Comparison of ENCODE assay signal across 27 cellular contexts in the genomic region with DNA sequence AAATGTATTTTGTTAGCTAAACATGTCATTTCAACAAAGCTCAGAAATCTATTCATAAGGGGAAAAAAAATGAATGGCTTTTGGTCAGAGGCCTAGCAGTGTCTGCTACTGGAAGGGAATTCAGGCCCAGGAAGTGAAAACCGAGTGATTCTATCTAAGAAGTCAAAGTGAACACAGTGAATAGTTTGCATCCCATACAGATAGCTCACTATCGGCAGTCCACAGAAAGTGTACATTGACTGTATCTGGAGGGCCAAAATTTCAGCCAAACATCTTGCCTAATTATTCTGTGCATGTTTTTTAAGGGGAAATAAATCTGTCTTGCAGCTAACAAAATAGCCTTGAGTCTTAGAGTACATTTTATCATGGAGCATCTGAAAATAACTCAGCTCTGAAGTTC.
A peak's percentile ranks its signal among the peaks of the same experiment; 100 is the strongest.
DNase-seq lines count a peak whose midpoint lies in the region; ATAC-seq, FAIRE-seq and TF ChIP-seq lines count a peak whose summit lies in the region.
"Had no signal": no experiment of that assay in that cellular context is flagged by ENCODE, and none has a peak within 500 bp of the region (broad histone marks: within the 10 kb centered on the region; RNA-seq: fewer than 3 reads in every experiment).

No MANE protein-coding gene starts in this region.

- H3K4me1 ChIP-seq in SJCRH30 (peaks cover 15% of the 10 kb centered on the region), astrocyte (ENCODE audit: insufficient read depth, low read length) (no peaks in the 10 kb centered on the region)

- H3K36me3 Mint-ChIP-seq in astrocyte (ENCODE audit: low read depth, unreplicated experiment), result peaks cover 5% of the 10 kb centered on the region

- no peak overlapping the region for H3K4me3 Mint-ChIP-seq in astrocyte (ENCODE audit: unreplicated experiment)

- no peaks in the 10 kb centered on the region for H3K27me3 ChIP-seq in SJCRH30
- H3K27me3 ChIP-seq in astrocyte (ENCODE audit: insufficient read depth, low read length), result no peaks in the 10 kb centered on the region
- H3K27me3 ChIP-seq: BE2C had no signal

- peaks cover 5% of the 10 kb centered on the region for H4K20me1 ChIP-seq in astrocyte (ENCODE audit: insufficient read depth, low read length)

- H3K27ac ChIP-seq in SJCRH30, result peak overlapping the region; percentile 78; the same call in 1 of the 2 replicates
- H3K27ac ChIP-seq in astrocyte (ENCODE audit: low read depth, low read length), result no peak overlapping the region
- H3K27ac ChIP-seq: GM23248, PC-9 had no signal

- H3K27me3 Mint-ChIP-seq in astrocyte (ENCODE audit: low read depth, unreplicated experiment), result no peaks in the 10 kb centered on the region

- no peak for ATAC-seq in GM18870 (IDR thresholded peaks at IDR 0.05; ENCODE audit: unreplicated experiment)

- H3K9me3 ChIP-seq in SJCRH30 (replicated peaks), result no peaks in the 10 kb centered on the region
- no peaks in the 10 kb centered on the region for H3K9me3 ChIP-seq in astrocyte (ENCODE audit: insufficient read depth, low read depth, low read length)
- H3K9me3 ChIP-seq: BE2C had no signal

- intact Hi-C loops in head of caudate nucleus (cut with DNase I), result no loop called here

- no peaks in the 10 kb centered on the region for H3K36me3 ChIP-seq in SJCRH30
- no peaks in the 10 kb centered on the region for H3K36me3 ChIP-seq in astrocyte (ENCODE audit: insufficient read depth, low read length)
- H3K36me3 ChIP-seq: BE2C had no signal

- FAIRE-seq in astrocyte (lab: Jason Lieb, UNC), result no peak
- FAIRE-seq: G401.6, GM12891, GM19239 had no signal

- H3K79me2 ChIP-seq in astrocyte (ENCODE audit: insufficient read depth, low read length), result no peaks in the 10 kb centered on the region

- DNase-seq in EH (ENCODE audit: low read depth), result peak; percentile 76
- no peak for DNase-seq in SJCRH30
- peak; percentile 21 for DNase-seq in astrocyte (ENCODE audit: low read depth)
- DNase-seq in iris pigment epithelial cell (ENCODE audit: low read depth), result peak; percentile 28
- DNase-seq in iPS-NIHi11 (ENCODE audit: low spot score), result no peak
- DNase-seq in head of caudate nucleus, result no peak
- no peak for DNase-seq in GM10266 (ENCODE audit: extremely low spot score)
- DNase-seq: 8988T, ACHN, BE2C, GM23248, H7, Karpas-422, NCI-H1092, NCI-H1417 treated with DMSO at 0.1 percent for 48 hours, NCI-H1694 treated with DMSO at 0.1 percent for 48 hours, NCI-H2081, NCI-H2227 treated with DMSO at 0.1 percent for 48 hours, NCI-H526 treated with DMSO at 0.1 percent for 48 hours, PC-9, RPMI8226, SHP77, SW 1271 had no signal

- H3K9ac ChIP-seq in astrocyte (ENCODE audit: low read length), result no peak overlapping the region
- H3K9ac ChIP-seq: GM23248 had no signal

- peaks cover 13% of the 10 kb centered on the region for H3K4me1 Mint-ChIP-seq in astrocyte (ENCODE audit: low read depth, unreplicated experiment)

- TF ChIP-seq CTCF in astrocyte (IDR thresholded peaks at IDR 0.05; ENCODE audit: insufficient read depth, low read depth, low read length) (no peak), GM10266 (IDR thresholded peaks at IDR 0.05; ENCODE audit: control insufficient read depth, insufficient read depth, low read depth, missing control alignments) (no peak)

- peak overlapping the region; percentile 95 for H3K27ac Mint-ChIP-seq in astrocyte (ENCODE audit: unreplicated experiment)

- no peaks in the 10 kb centered on the region for H3K9me3 Mint-ChIP-seq in astrocyte (ENCODE audit: unreplicated experiment)

- H3K4me3 ChIP-seq in SJCRH30, result no peak overlapping the region
- no peak overlapping the region for H3K4me3 ChIP-seq in astrocyte (ENCODE audit: insufficient read depth, low read depth, low read length)
- H3K4me3 ChIP-seq: GM23248, PC-9 had no signal

- H2AFZ ChIP-seq in astrocyte (ENCODE audit: low read depth, low read length), result no peak overlapping the region
- H2AFZ ChIP-seq: GM23248, PC-9 had no signal

- no peak overlapping the region for H3K4me2 ChIP-seq in astrocyte (ENCODE audit: low read length)
- H3K4me2 ChIP-seq: PC-9 had no signal

Comparison
In these comparisons a context has a peak if more than half of its experiments do, and no peak if none do; other contexts are left out.
1. DNase-seq: peak in EH (single experiment), astrocyte (single experiment) and iris pigment epithelial cell (single experiment); none in SJCRH30 (0 of 2), iPS-NIHi11 (single experiment), head of caudate nucleus (0 of 42) and GM10266 (single experiment).